ENCODE assay signal across 19 cellular contexts in genomic region chr3:194941360-194941955, GRCh38.
"Had no signal": no experiment of that assay in that cellular context is flagged by ENCODE, and none has a peak within 500 bp of the region (broad histone marks: within the 10 kb centered on the region; RNA-seq: fewer than 3 reads in every experiment).

No MANE protein-coding gene starts in this region.

- H3K36me3 Mint-ChIP-seq: immature natural killer cell, natural killer cell, neural progenitor cell had no signal

- H3K9me3 ChIP-seq: mucosa of descending colon, psoas muscle, right lobe of liver, tibial artery, upper lobe of left lung had no signal

- H3K4me1 ChIP-seq: foreskin keratinocyte, neural progenitor cell, right lobe of liver, upper lobe of left lung had no signal

- H3K4me3 Mint-ChIP-seq: central memory CD8-positive, alpha-beta T cell; immature natural killer cell; natural killer cell; neural progenitor cell; stimulated activated effector memory CD8-positive, alpha-beta T cell treated with anti-CD3 and anti-CD28 coated beads, Interleukin-12 subunit alpha, Interleukin-12 subunit beta, amount 100 ng/mL, for 72 hours; stimulated activated naive CD8-positive, alpha-beta T cell treated with anti-CD3 and anti-CD28 coated beads, Interleukin-15, Interleukin-2, amounts not matched to agents 100 ng/mL and 50 ng/mL, for 24 hours had no signal

- H3K27ac ChIP-seq: foreskin keratinocyte, neural progenitor cell, psoas muscle, right lobe of liver, tibial artery, upper lobe of left lung had no signal

- H3K4me1 Mint-ChIP-seq: immature natural killer cell; natural killer cell; stimulated activated effector memory CD8-positive, alpha-beta T cell treated with anti-CD3 and anti-CD28 coated beads, Interleukin-12 subunit alpha, Interleukin-12 subunit beta, amount 100 ng/mL, for 72 hours had no signal

- H3K9me3 Mint-ChIP-seq: central memory CD8-positive, alpha-beta T cell; immature natural killer cell; natural killer cell; neural progenitor cell; stimulated activated effector memory CD8-positive, alpha-beta T cell treated with anti-CD3 and anti-CD28 coated beads, Interleukin-12 subunit alpha, Interleukin-12 subunit beta, amount 100 ng/mL, for 72 hours; stimulated activated naive CD8-positive, alpha-beta T cell treated with anti-CD3 and anti-CD28 coated beads, Interleukin-15, Interleukin-2, amounts not matched to agents 100 ng/mL and 50 ng/mL, for 24 hours had no signal

- H3K4me3 ChIP-seq: mucosa of descending colon, neural progenitor cell, psoas muscle, right lobe of liver, tibial artery, upper lobe of left lung had no signal

- H3K27ac Mint-ChIP-seq: immature natural killer cell; natural killer cell; stimulated activated effector memory CD8-positive, alpha-beta T cell treated with anti-CD3 and anti-CD28 coated beads, Interleukin-12 subunit alpha, Interleukin-12 subunit beta, amount 100 ng/mL, for 72 hours; stimulated activated naive CD8-positive, alpha-beta T cell treated with anti-CD3 and anti-CD28 coated beads, Interleukin-15, Interleukin-2, amounts not matched to agents 100 ng/mL and 50 ng/mL, for 24 hours had no signal

- H3K36me3 ChIP-seq: neural progenitor cell, right lobe of liver, tibial artery, upper lobe of left lung had no signal

- ATAC-seq: foreskin keratinocyte; left ventricle myocardium superior; natural killer cell; right lobe of liver; stimulated activated effector memory CD8-positive, alpha-beta T cell treated with anti-CD3 and anti-CD28 coated beads, Interleukin-12 subunit alpha, Interleukin-12 subunit beta, amount 100 ng/mL, for 72 hours had no signal

- DNase-seq: dermis blood vessel endothelial cell; foreskin keratinocyte; immature natural killer cell; left colon; left ventricle myocardium superior; mucosa of descending colon; natural killer cell; occipital lobe; psoas muscle; retina; right lobe of liver; stimulated activated CD4-positive, alpha-beta T cell treated with anti-CD3 and anti-CD28 coated beads, Interleukin-4, amount 100 ng/mL, for 1 hour; stimulated activated CD8-positive, alpha-beta memory T cell treated with anti-CD3 and anti-CD28 coated beads, Interleukin-4, amount 100 ng/mL, for 48 hours; tibial artery had no signal

- H3K27me3 ChIP-seq: foreskin keratinocyte, neural progenitor cell, right lobe of liver, upper lobe of left lung had no signal
